Comparison of ENCODE assay signal across 8 cellular contexts in genomic region chr20:31861346-31862156, GRCh38. TPM values are rescaled to one million over a fixed set of nuclear protein-coding genes. Genes with fewer than 3 reads are reported as not detected.
DNase-seq lines count a peak whose midpoint lies in the region; ATAC-seq and TF ChIP-seq lines count a peak whose summit lies in the region.

No MANE protein-coding gene starts in this region.

- no peaks in the 10 kb centered on the region for H3K79me1 ChIP-seq in mesenchymal stem cell (replicated peaks; ENCODE audit: low read length, poor library complexity, severe bottlenecking)

- peak overlapping the region; percentile 99 for H3K4me2 ChIP-seq in HCT116 (ENCODE audit: low read length)
- H3K4me2 ChIP-seq in mesenchymal stem cell (ENCODE audit: low read length, poor library complexity, severe bottlenecking): peak overlapping the region; percentile 96

- no peak overlapping the region for H3K27ac Mint-ChIP-seq in CD4-positive, CD25-positive, alpha-beta regulatory T cell

- intact Hi-C loops in HCT116 (cut with micrococcal nuclease): no loop called here

- no peak overlapping the region for H2BK5ac ChIP-seq in mesenchymal stem cell (ENCODE audit: low read depth, low read length, poor library complexity, severe bottlenecking)

- no peak overlapping the region for H3K27ac ChIP-seq in CD4-positive, CD25-positive, alpha-beta regulatory T cell (ENCODE audit: insufficient read depth, low read length, poor library complexity, severe bottlenecking)
- H3K27ac ChIP-seq in HCT116 (ENCODE audit: low read depth, low read length) (peak overlapping the region; percentile 30; the same call in 1 of the 2 replicates), duodenal mucosa (ENCODE audit: low read depth, low read length) (no peak overlapping the region), mesenchymal stem cell (ENCODE audit: low read length, poor library complexity, severe bottlenecking) (no peak overlapping the region)

- H2AK5ac ChIP-seq in mesenchymal stem cell (ENCODE audit: low read length, severe bottlenecking): no peak overlapping the region

- CTCF ChIA-PET in HCT116 (lab: Charles Lee): interaction anchor here (0.8 to 3.7 kb wide), 2 partner anchors 10 to 168 kb away, joined by 3 to 20 read pairs; no protein-coding TSS in a partner anchor

- H3K27me3 ChIP-seq in CD4-positive, CD25-positive, alpha-beta regulatory T cell (ENCODE audit: control insufficient read depth, insufficient read depth, low read length): peaks cover 10% of the 10 kb centered on the region
- H3K27me3 ChIP-seq in HCT116 (ENCODE audit: insufficient read depth, low read length) (no peaks in the 10 kb centered on the region; the same call in 1 of the 2 replicates), duodenal mucosa (ENCODE audit: control insufficient read depth in 1 of 2, insufficient read depth in 2 of 2, low read length in 2 of 2) (peaks cover 5 to 15% of the 10 kb centered on the region in 2 donors), mesenchymal stem cell (ENCODE audit: control insufficient read depth in 1 of 2, insufficient read depth in 1 of 2, low read length in 2 of 2) (peaks cover 90 to 95% of the 10 kb centered on the region in 2 experiments)

- BruUV-seq in HCT116 (replicated peaks; lab: Mats Ljungman, UMichigan): no TSS peak

- H3K9ac ChIP-seq in HCT116 (ENCODE audit: low read length) (peak overlapping the region; percentile 64), duodenal mucosa (ENCODE audit: low read depth in 1 of 2, low read length in 2 of 2) (peak overlapping the region in 1 of 2 donors; percentile 25), mesenchymal stem cell (ENCODE audit: low read length) (no peak overlapping the region)

- H3K4me3 Mint-ChIP-seq in CD4-positive, CD25-positive, alpha-beta regulatory T cell: peak overlapping the region in 3 of 4 donors; percentile 52 to 90 (median 65)

- no peak overlapping the region for H4K91ac ChIP-seq in mesenchymal stem cell (ENCODE audit: low read length)

- H3K9me2 ChIP-seq in HCT116 (ENCODE audit: insufficient read depth): no peaks in the 10 kb centered on the region

- H3K4me1 ChIP-seq in CD4-positive, CD25-positive, alpha-beta regulatory T cell (ENCODE audit: control insufficient read depth, insufficient read depth, low read length, poor library complexity, severe bottlenecking): peaks cover 13% of the 10 kb centered on the region
- H3K4me1 ChIP-seq in HCT116 (ENCODE audit: control insufficient read depth in 1 of 2, insufficient read depth in 2 of 2, low read length in 2 of 2) (peaks cover 15 to 20% of the 10 kb centered on the region in 2 experiments; a peak in 3 of 4 replicates), duodenal mucosa (ENCODE audit: control insufficient read depth in 1 of 2, insufficient read depth in 2 of 2, low read length in 2 of 2) (peaks cover 9 to 19% of the 10 kb centered on the region in 2 donors), mesenchymal stem cell (ENCODE audit: control insufficient read depth, insufficient read depth, low read depth, low read length) (peaks cover 15% of the 10 kb centered on the region)

- no peak overlapping the region for H4K8ac ChIP-seq in mesenchymal stem cell (ENCODE audit: low read length)

- H4K20me1 ChIP-seq in HCT116 (ENCODE audit: insufficient read depth): no peaks in the 10 kb centered on the region

- DNase-seq in CD4-positive, CD25-positive, alpha-beta regulatory T cell: peak; percentile 40 to 76 (median 48)
- DNase-seq in HCT116 (ENCODE audit: low read depth, low spot score) (peak; percentile 35), NCI-H226 (peak; percentile 11), mesenchymal stem cell (peak; percentile 66)
- peak; percentile 61 for DNase-seq in activated CD4-positive, alpha-beta T cell treated with anti-CD3 and anti-CD28 coated beads, Interleukin-2, amount 50 U/mL, for 1 hour
- DNase-seq in stimulated activated CD8-positive, alpha-beta memory T cell treated with anti-CD3 and anti-CD28 coated beads, Interleukin-15, amount 100 ng/mL, for 24 hours (ENCODE audit: low read depth): peak; percentile 32

- no peak for TF ChIP-seq RAD21 in HCT116 (IDR thresholded peaks at IDR 0.05; ENCODE audit: low read depth)

- no peaks in the 10 kb centered on the region for H3K36me3 Mint-ChIP-seq in CD4-positive, CD25-positive, alpha-beta regulatory T cell

- H3K4ac ChIP-seq in mesenchymal stem cell (ENCODE audit: low read depth in 1 of 2, low read length in 2 of 2): no peak overlapping the region

- TF ChIP-seq CTCF in HCT116 (IDR thresholded peaks at IDR 0.05 in 2 of 3, conservative IDR thresholded peaks at IDR 0.05 in 1 of 3; ENCODE audit: borderline replicate concordance in 1 of 3, insufficient read depth in 1 of 3, low read depth in 2 of 3, low read length in 2 of 3): no peak

- H3K9me3 Mint-ChIP-seq in CD4-positive, CD25-positive, alpha-beta regulatory T cell: peaks cover 0 to 2% (median 0%) of the 10 kb centered on the region in 7 donors

- no peaks in the 10 kb centered on the region for H3K9me3 ChIP-seq in CD4-positive, CD25-positive, alpha-beta regulatory T cell (ENCODE audit: control insufficient read depth in 2 of 2, low read length in 2 of 2)
- H3K9me3 ChIP-seq in HCT116 (ENCODE audit: control insufficient read depth in 1 of 2, insufficient read depth in 1 of 2, low read depth in 1 of 2, low read length in 2 of 2): no peaks in the 10 kb centered on the region
- H3K9me3 ChIP-seq in duodenal mucosa (ENCODE audit: control insufficient read depth in 1 of 2, low read length in 2 of 2): no peaks in the 10 kb centered on the region
- no peaks in the 10 kb centered on the region for H3K9me3 ChIP-seq in mesenchymal stem cell (ENCODE audit: control insufficient read depth, low read length)

- no peak overlapping the region for H3K4me3 ChIP-seq in CD4-positive, CD25-positive, alpha-beta regulatory T cell (ENCODE audit: low read depth, low read length)
- H3K4me3 ChIP-seq in HCT116 (replicated peaks in 1 of 2; ENCODE audit: low read depth in 1 of 2, low read length in 2 of 2): peak overlapping the region; percentile 59 to 71
- peak overlapping the region; percentile 58 to 75 for H3K4me3 ChIP-seq in duodenal mucosa (ENCODE audit: low read depth in 1 of 2, low read length in 2 of 2)
- H3K4me3 ChIP-seq in mesenchymal stem cell (ENCODE audit: insufficient read depth in 1 of 2, low read depth in 1 of 2, low read length in 2 of 2): peak overlapping the region; percentile 57 to 71

- peaks cover 0 to 20% (median 2%) of the 10 kb centered on the region in 4 donors for H3K4me1 Mint-ChIP-seq in CD4-positive, CD25-positive, alpha-beta regulatory T cell

- POLR2A ChIA-PET in HCT116 (lab: Charles Lee): no interaction called here

- peaks cover 36% of the 10 kb centered on the region for H3K27me3 Mint-ChIP-seq in CD4-positive, CD25-positive, alpha-beta regulatory T cell

- peak overlapping the region in 1 of 2 experiments; percentile 9 for H2BK12ac ChIP-seq in mesenchymal stem cell (ENCODE audit: low read length in 2 of 2)

- H3K18ac ChIP-seq in mesenchymal stem cell (ENCODE audit: low read depth in 1 of 2, low read length in 2 of 2): no peak overlapping the region

- RAD21 ChIA-PET in HCT116 (lab: Charles Lee; ENCODE audit: low non-redundant PET in 1 of 2, low total read pairs in 2 of 2, uncharacterized antibody in 2 of 2, unreplicated experiment in 2 of 2): no interaction called here

- peak; percentile 56 to 73 for ATAC-seq in CD4-positive, CD25-positive, alpha-beta regulatory T cell (ENCODE audit: low read depth in 2 of 2)
- ATAC-seq in HCT116 (peak; percentile 93), GM21576 (IDR thresholded peaks at IDR 0.05; ENCODE audit: unreplicated experiment) (no peak)

- TF ChIP-seq POLR2A in HCT116 (IDR thresholded peaks at IDR 0.05; ENCODE audit: borderline replicate concordance, extremely low read depth, insufficient read depth, insufficient read length): no peak

- H3K79me2 ChIP-seq in HCT116 (ENCODE audit: insufficient read depth, low read length): no peaks in the 10 kb centered on the region

- H3K36me3 ChIP-seq in CD4-positive, CD25-positive, alpha-beta regulatory T cell (ENCODE audit: control insufficient read depth, insufficient read depth, low read length): no peaks in the 10 kb centered on the region
- H3K36me3 ChIP-seq in HCT116 (ENCODE audit: control insufficient read depth in 1 of 2, insufficient read depth in 2 of 2, low read length in 2 of 2) (no peaks in the 10 kb centered on the region), duodenal mucosa (ENCODE audit: control insufficient read depth in 1 of 2, insufficient read depth in 2 of 2, low read length in 2 of 2) (no peaks in the 10 kb centered on the region), mesenchymal stem cell (ENCODE audit: control insufficient read depth in 1 of 2, insufficient read depth in 2 of 2, low read depth in 1 of 2, low read length in 2 of 2) (no peaks in the 10 kb centered on the region)

- peak overlapping the region in 1 of 2 experiments; percentile 77 for H3K23ac ChIP-seq in mesenchymal stem cell (ENCODE audit: low read length in 2 of 2)

- H2BK15ac ChIP-seq in mesenchymal stem cell (ENCODE audit: low read depth, poor library complexity, severe bottlenecking): no peak overlapping the region

- 2% methylated on average over 43 of the region's 62 CpGs for WGBS in mesenchymal stem cell

- H3K14ac ChIP-seq in mesenchymal stem cell (ENCODE audit: low read length in 2 of 2): no peak overlapping the region

- H2AFZ ChIP-seq in HCT116 (ENCODE audit: low read depth, low read length, poor library complexity, severe bottlenecking) (peak overlapping the region; percentile 98), mesenchymal stem cell (ENCODE audit: low read depth, low read length) (peak overlapping the region; percentile 2)

- H2BK120ac ChIP-seq in mesenchymal stem cell (ENCODE audit: low read depth, low read length): no peak overlapping the region

RNA-seq across cellular contexts. Expression of gene DUSP15, which starts 8.8 kb away (rescaled TPM):
- not detected for total RNA-seq in CD4-positive, CD25-positive, alpha-beta regulatory T cell
- polyA plus RNA-seq in CD4-positive, CD25-positive, alpha-beta regulatory T cell: not detected
- not detected for total RNA-seq in HCT116 (2021; ENCODE audit: unreplicated experiment)
- polyA plus RNA-seq in HCT116 (2012): not detected in 2 replicates
- 0.10 TPM for polyA plus RNA-seq in mesenchymal stem cell (2013, experiment 1 of 2)
- polyA plus RNA-seq in mesenchymal stem cell (2013, experiment 2 of 2): 0.11 TPM

RNA-seq across cellular contexts. Expression of gene TTLL9, which starts 8.9 kb away (rescaled TPM):
- not detected for total RNA-seq in CD4-positive, CD25-positive, alpha-beta regulatory T cell
- not detected for polyA plus RNA-seq in CD4-positive, CD25-positive, alpha-beta regulatory T cell
- not detected for total RNA-seq in HCT116 (2021; ENCODE audit: unreplicated experiment)
- polyA plus RNA-seq in HCT116 (2012): 0.03 and 0.12 TPM in 2 replicates
- not detected for polyA plus RNA-seq in mesenchymal stem cell (2013, experiment 1 of 2)
- 0.03 TPM for polyA plus RNA-seq in mesenchymal stem cell (2013, experiment 2 of 2)

RNA-seq across cellular contexts. Expression of gene FOXS1, which starts 16.1 kb away (rescaled TPM):
- not detected for total RNA-seq in CD4-positive, CD25-positive, alpha-beta regulatory T cell
- polyA plus RNA-seq in CD4-positive, CD25-positive, alpha-beta regulatory T cell: not detected
- total RNA-seq in HCT116 (2021; ENCODE audit: unreplicated experiment): not detected
- polyA plus RNA-seq in HCT116 (2012): not detected in 2 replicates
- polyA plus RNA-seq in mesenchymal stem cell (2013, experiment 1 of 2): 0.23 TPM
- 0.26 TPM for polyA plus RNA-seq in mesenchymal stem cell (2013, experiment 2 of 2)

RNA-seq across cellular contexts. Expression of gene MYLK2, which starts 42.4 kb away (rescaled TPM):
- not detected for total RNA-seq in CD4-positive, CD25-positive, alpha-beta regulatory T cell
- not detected for polyA plus RNA-seq in CD4-positive, CD25-positive, alpha-beta regulatory T cell
- 0.34 TPM for total RNA-seq in HCT116 (2021; ENCODE audit: unreplicated experiment)
- polyA plus RNA-seq in HCT116 (2012): 0.12 and 0.13 TPM in 2 replicates
- polyA plus RNA-seq in mesenchymal stem cell (2013, experiment 1 of 2): 0.06 TPM
- 0.04 TPM for polyA plus RNA-seq in mesenchymal stem cell (2013, experiment 2 of 2)

Comparison
In these comparisons a context has a peak if more than half of its experiments do, and no peak if none do; other contexts are left out.
1. DNase-seq: peak in every context shown above with its lines; median percentile 66 in mesenchymal stem cell; 61 in activated CD4-positive, alpha-beta T cell treated with anti-CD3 and anti-CD28 coated beads, Interleukin-2, amount 50 U/mL, for 1 hour; 48 in CD4-positive, CD25-positive, alpha-beta regulatory T cell; 35 in HCT116; 32 in stimulated activated CD8-positive, alpha-beta memory T cell treated with anti-CD3 and anti-CD28 coated beads, Interleukin-15, amount 100 ng/mL, for 24 hours; 11 in NCI-H226.